Comparison of ENCODE assay signal across 10 cellular contexts in genomic region chr14:22657861-22658260, GRCh38. TPM values are rescaled to one million over a fixed set of nuclear protein-coding genes. Genes with fewer than 3 reads are reported as not detected.
DNase-seq lines count a peak whose midpoint lies in the region; TF ChIP-seq lines count a peak whose summit lies in the region.
"Had no signal": no experiment of that assay in that cellular context is flagged by ENCODE, and none has a peak within 500 bp of the region (broad histone marks: within the 10 kb centered on the region; RNA-seq: fewer than 3 reads in every experiment).

No MANE protein-coding gene starts in this region.

- H4K8ac ChIP-seq in mesendoderm (ENCODE audit: low read depth, low read length) = no peak overlapping the region

- H3K23ac ChIP-seq in mesendoderm (ENCODE audit: low read length) = no peak overlapping the region

- no peak overlapping the region for H3K4ac ChIP-seq in mesendoderm (ENCODE audit: low read depth, low read length)

- H3K56ac ChIP-seq in mesendoderm (ENCODE audit: low read length) = no peak overlapping the region

- no CpG with 5 or more reads among the region's 1 CpG for WGBS in mesendoderm (ENCODE audit: extremely low coverage, insufficient coverage, low lambda C conversion rate)

- no peak overlapping the region for H3K4me2 ChIP-seq in mesendoderm (ENCODE audit: low read length)

- no peaks in the 10 kb centered on the region for H3K79me1 ChIP-seq in mesendoderm (ENCODE audit: low read length)

- in situ Hi-C loops in KBM-7 (cut with MboI; ENCODE audit: low pct_unique_long_range_greater_than_20kb, low sequenced_read_pairs) = no loop called here
- in situ Hi-C loops in astrocyte of the spinal cord (cut with HindIII; ENCODE audit: low sequenced_read_pairs) = no loop called here

- no peak overlapping the region for H2BK5ac ChIP-seq in mesendoderm (ENCODE audit: low read length)

- no peak overlapping the region for H2AK5ac ChIP-seq in mesendoderm (ENCODE audit: low read length)

- H3K36me3 ChIP-seq in mesendoderm (ENCODE audit: control insufficient read depth, insufficient read depth, low read length) = no peaks in the 10 kb centered on the region

- TF ChIP-seq CTCF in astrocyte of the spinal cord (IDR thresholded peaks at IDR 0.05; ENCODE audit: low read depth, low read length) = peak; percentile 57

- no peaks in the 10 kb centered on the region for H3K27me3 ChIP-seq in mesendoderm (ENCODE audit: insufficient read depth, low read length, poor library complexity)

- H4K5ac ChIP-seq in mesendoderm (ENCODE audit: low read length) = no peak overlapping the region

- H3K79me2 ChIP-seq in mesendoderm (ENCODE audit: control insufficient read depth, insufficient read depth, low read length) = no peaks in the 10 kb centered on the region

- no peak overlapping the region for H3K9ac ChIP-seq in mesendoderm (ENCODE audit: low read length)

- DNase-seq in DMS153 treated with DMSO at 0.1 percent for 48 hours (lab: John Stamatoyannopoulos, UW; ENCODE audit: unreplicated experiment) (peak; percentile 4), KBM-7 (peak; percentile 47), astrocyte of the spinal cord (ENCODE audit: low read depth, low spot score) (peak; percentile 70), mesendoderm (peak; percentile 33), NCI-H345 (lab: John Stamatoyannopoulos, UW) (no peak), UCSD-AML1 (lab: John Stamatoyannopoulos, UW; ENCODE audit: unreplicated experiment) (no peak), amygdala (lab: John Stamatoyannopoulos, UW) (no peak)
- no peak for DNase-seq in activated effector memory CD4-positive, alpha-beta T cell treated with Interleukin-2 at 50 U/mL for 16 hours
- DNase-seq: NCI-H526 had no signal

- no peak overlapping the region for H3K4me3 ChIP-seq in astrocyte of the spinal cord (ENCODE audit: low read depth, low read length)
- H3K4me3 ChIP-seq in mesendoderm (ENCODE audit: low read length) = no peak overlapping the region
- H3K4me3 ChIP-seq: skin epidermis had no signal

- peak overlapping the region; percentile 35 for H3K18ac ChIP-seq in mesendoderm (ENCODE audit: low read length)

- H3K4me1 ChIP-seq in mesendoderm (ENCODE audit: control insufficient read depth, low read depth, low read length) = no peaks in the 10 kb centered on the region

- H2BK15ac ChIP-seq in mesendoderm (replicated peaks; ENCODE audit: low read depth) = no peak overlapping the region

- H2BK120ac ChIP-seq in mesendoderm (ENCODE audit: low read depth, low read length) = no peak overlapping the region

- peak overlapping the region; percentile 39 for H3K27ac ChIP-seq in mesendoderm (ENCODE audit: low read depth, low read length)
- H3K27ac ChIP-seq: skin epidermis had no signal

RNA-seq across cellular contexts. Expression of gene OR6J1, which starts 13.7 kb away (rescaled TPM):
- not detected for polyA plus RNA-seq in mesendoderm (2013, experiment 1 of 2)
- not detected for polyA plus RNA-seq in mesendoderm (2013, experiment 2 of 2)

RNA-seq across cellular contexts. Expression of gene ABHD4, which starts 59.8 kb away (rescaled TPM):
- polyA plus RNA-seq in mesendoderm (2013, experiment 1 of 2) = 35.9 TPM
- 31.8 TPM for polyA plus RNA-seq in mesendoderm (2013, experiment 2 of 2)

Comparison
In these comparisons a context has a peak if more than half of its experiments do, and no peak if none do; other contexts are left out.
1. DNase-seq: peak in DMS153 treated with DMSO at 0.1 percent for 48 hours (single experiment), KBM-7 (single experiment), astrocyte of the spinal cord (single experiment) and mesendoderm (single experiment); none in activated effector memory CD4-positive, alpha-beta T cell treated with Interleukin-2 at 50 U/mL for 16 hours (single experiment), NCI-H345 (single experiment), UCSD-AML1 (single experiment) and amygdala (0 of 56).